10 cellular contexts compared by ENCODE assay signal in the genomic region with DNA sequence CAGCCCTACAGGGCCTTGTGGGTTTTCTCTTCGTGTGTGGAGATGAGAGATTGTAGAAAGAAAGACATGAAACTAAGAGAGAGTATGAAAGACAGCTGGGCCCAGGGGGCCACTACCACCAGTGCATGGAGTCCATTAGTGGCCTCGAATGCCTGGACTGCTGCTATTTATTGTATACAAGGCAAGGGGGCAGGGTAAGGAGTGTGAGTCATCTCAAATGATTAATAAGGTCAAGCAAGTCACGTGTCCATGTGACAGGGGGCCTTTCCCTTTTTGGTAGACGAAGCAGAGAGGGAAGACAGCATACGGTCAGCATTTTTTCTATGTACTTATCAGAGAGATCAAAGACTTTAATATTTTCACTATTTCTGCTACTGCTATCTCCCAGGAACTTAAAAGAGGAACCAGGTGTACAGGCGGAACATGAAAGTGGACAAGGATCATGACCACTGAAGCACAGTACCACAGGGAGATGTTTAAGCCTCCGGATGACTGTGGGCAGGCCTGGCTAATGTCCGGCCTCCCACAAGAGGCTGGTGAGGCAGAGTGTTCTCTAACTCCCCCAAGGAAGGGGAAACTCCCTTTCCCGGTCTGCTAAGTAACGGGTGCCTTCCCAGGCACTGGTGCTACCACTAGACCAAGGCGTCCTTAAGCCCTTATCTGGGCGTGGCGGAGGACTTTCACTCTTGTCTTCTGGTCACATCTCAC. TPM values are rescaled to one million over a fixed set of nuclear protein-coding genes. Genes with fewer than 3 reads are reported as not detected.
DNase-seq lines count a peak whose midpoint lies in the region; TF ChIP-seq lines count a peak whose summit lies in the region.
"Had no signal": no experiment of that assay in that cellular context is flagged by ENCODE, and none has a peak within 500 bp of the region (broad histone marks: within the 10 kb centered on the region; RNA-seq: fewer than 3 reads in every experiment).

No MANE protein-coding gene starts in this region.

- no peak for TF ChIP-seq POLR2A in erythroblast (IDR thresholded peaks at IDR 0.05; ENCODE audit: low read length)

- H3K4me1 Mint-ChIP-seq in nephron progenitor cell = peaks cover 18% of the 10 kb centered on the region

- H3K36me3 ChIP-seq in parathyroid adenoma (ENCODE audit: control insufficient read depth, insufficient read depth, low read length) = no peaks in the 10 kb centered on the region

- peaks cover 14% of the 10 kb centered on the region for H3K4me1 ChIP-seq in parathyroid adenoma

- H3K9me3 ChIP-seq in parathyroid adenoma (ENCODE audit: control insufficient read depth, low read length) = no peaks in the 10 kb centered on the region

- H3K27me3 Mint-ChIP-seq in nephron progenitor cell (ENCODE audit: low read depth, poor library complexity) = peaks cover 10% of the 10 kb centered on the region

- no peak overlapping the region for H3K9ac ChIP-seq in parathyroid adenoma

- TF ChIP-seq CTCF in parathyroid adenoma (IDR thresholded peaks at IDR 0.05) (no peak), nephron progenitor cell (IDR thresholded peaks at IDR 0.05) (no peak)

- DNase-seq in Caki2 (ENCODE audit: low read depth) = peak; percentile 92
- peak; percentile 26 for DNase-seq in NCI-H226
- DNase-seq in erythroblast (lab: John Stamatoyannopoulos, UW) = peak; percentile 82 to 83
- no peak for DNase-seq in NCI-H146 treated with DMSO at 0.1 percent for 48 hours (lab: John Stamatoyannopoulos, UW; ENCODE audit: unreplicated experiment)
- DNase-seq in nephron progenitor cell = no peak
- DNase-seq in effector CD8-positive, alpha-beta T cell (lab: John Stamatoyannopoulos, UW) = no peak
- DNase-seq in NCI-H2029 treated with DMSO at 0.1 percent for 48 hours (lab: John Stamatoyannopoulos, UW) = no peak
- DNase-seq: NCI-H1092 treated with DMSO at 0.1 percent for 48 hours; stimulated activated CD4-positive, alpha-beta T cell treated with anti-CD3 and anti-CD28 coated beads, Interleukin-4, amount 100 ng/mL, for 1 hour had no signal

- no peak overlapping the region for H3K4me3 ChIP-seq in parathyroid adenoma (ENCODE audit: low read depth, low read length)

- no peaks in the 10 kb centered on the region for H3K9me3 Mint-ChIP-seq in nephron progenitor cell

- H3K27ac ChIP-seq in parathyroid adenoma = peak overlapping the region; percentile 73

- no peaks in the 10 kb centered on the region for H3K36me3 Mint-ChIP-seq in nephron progenitor cell (ENCODE audit: low read depth)

- H3K4me3 Mint-ChIP-seq in nephron progenitor cell = no peak overlapping the region

- H3K27me3 ChIP-seq in parathyroid adenoma (ENCODE audit: control insufficient read depth, insufficient read depth, low read length) = no peaks in the 10 kb centered on the region

- no peak overlapping the region for H3K27ac Mint-ChIP-seq in nephron progenitor cell

- peak overlapping the region; percentile 69 for H2AFZ ChIP-seq in parathyroid adenoma

- in situ Hi-C loops in Caki2 (cut with HindIII; ENCODE audit: low pct_unique_long_range_greater_than_20kb, low sequenced_read_pairs) = no loop called here

- H3K4me2 ChIP-seq in parathyroid adenoma (ENCODE audit: low read length) = peak overlapping the region; percentile 41

- H3K79me2 ChIP-seq in parathyroid adenoma = no peaks in the 10 kb centered on the region

RNA-seq across cellular contexts. Expression of a gene that starts 25.5 kb away (rescaled TPM):
- total RNA-seq in Caki2 (2014; rRNA removed; shearing (Covaris generic); ENCODE audit: low replicate concordance) = not detected in 2 replicates

RNA-seq across cellular contexts. Expression of a gene that starts 28.4 kb away (rescaled TPM):
- 2.9 and 3.1 TPM in 2 replicates for total RNA-seq in Caki2 (2014; rRNA removed; shearing (Covaris generic); ENCODE audit: low replicate concordance)

RNA-seq across cellular contexts. Expression of a gene that starts 30.0 kb away (rescaled TPM):
- 73.5 and 83.0 TPM in 2 replicates for total RNA-seq in Caki2 (2014; rRNA removed; shearing (Covaris generic); ENCODE audit: low replicate concordance)

RNA-seq across cellular contexts. Expression of a gene that starts 34.1 kb away (rescaled TPM):
- total RNA-seq in Caki2 (2014; rRNA removed; shearing (Covaris generic); ENCODE audit: low replicate concordance) = 2.4 TPM in 1 of 2 replicates, not detected in the other

RNA-seq across cellular contexts. Expression of a gene that starts 40.4 kb away (rescaled TPM):
- not detected in 2 replicates for total RNA-seq in Caki2 (2014; rRNA removed; shearing (Covaris generic); ENCODE audit: low replicate concordance)

Comparison
In these comparisons a context has a peak if more than half of its experiments do, and no peak if none do; other contexts are left out.
1. DNase-seq: peak in Caki2 (single experiment), NCI-H226 (single experiment) and erythroblast (2 of 2); none in NCI-H146 treated with DMSO at 0.1 percent for 48 hours (single experiment), nephron progenitor cell (single experiment), effector CD8-positive, alpha-beta T cell (single experiment) and NCI-H2029 treated with DMSO at 0.1 percent for 48 hours (single experiment).